Comparison of ENCODE assay signal across 11 cellular contexts in genomic region chr19:43751466-43752220, GRCh38. TPM values are rescaled to one million over a fixed set of nuclear protein-coding genes. Genes with fewer than 3 reads are reported as not detected.
DNase-seq lines count a peak whose midpoint lies in the region; ATAC-seq and TF ChIP-seq lines count a peak whose summit lies in the region.
"Had no signal": no experiment of that assay in that cellular context is flagged by ENCODE, and none has a peak within 500 bp of the region (broad histone marks: within the 10 kb centered on the region; RNA-seq: fewer than 3 reads in every experiment).

No MANE protein-coding gene starts in this region.

- H3K4me1 ChIP-seq in mucosa of descending colon (ENCODE audit: low read depth), result peaks cover 16% of the 10 kb centered on the region

- no peak for ATAC-seq in GM18519 (IDR thresholded peaks at IDR 0.05; ENCODE audit: low FRiP score, unreplicated experiment)
- no peak for ATAC-seq in mucosa of descending colon
- no peak for ATAC-seq in GM18870 (IDR thresholded peaks at IDR 0.05; ENCODE audit: unreplicated experiment)
- ATAC-seq: gastroesophageal sphincter, lower lobe of right lung had no signal

- H3K4me3 ChIP-seq in fibroblast of the aortic adventitia (ENCODE audit: low read depth, low read length) (no peak overlapping the region), mucosa of descending colon (no peak overlapping the region)
- H3K4me3 ChIP-seq: gastroesophageal sphincter, lower lobe of right lung had no signal

- TF ChIP-seq CTCF in fibroblast of the aortic adventitia (IDR thresholded peaks at IDR 0.05; ENCODE audit: insufficient read depth, low read length) (no peak), mucosa of descending colon (IDR thresholded peaks at IDR 0.05) (no peak)

- peaks cover 11% of the 10 kb centered on the region for H3K36me3 ChIP-seq in mucosa of descending colon (ENCODE audit: low read depth)

- H3K9me3 ChIP-seq in mucosa of descending colon, result no peaks in the 10 kb centered on the region
- H3K9me3 ChIP-seq: gastroesophageal sphincter, lower lobe of right lung had no signal

- DNase-seq in EH (ENCODE audit: low read depth), result peak; percentile 83
- peak; percentile 57 for DNase-seq in RKO (ENCODE audit: low spot score)
- peak; percentile 70 for DNase-seq in fibroblast of the aortic adventitia (ENCODE audit: low read depth)
- no peak for DNase-seq in mucosa of descending colon
- DNase-seq: lower lobe of right lung; NCI-H1092; small intestine; stimulated activated naive CD4-positive, alpha-beta T cell had no signal

- intact Hi-C loops in mucosa of descending colon (cut with DNase I, micrococcal nuclease), result no loop called here

RNA-seq across cellular contexts. Expression of gene SMG9, which starts 3.1 kb away (rescaled TPM):
- 18.6 and 25.0 TPM in 2 replicates for total RNA-seq in fibroblast of the aortic adventitia (ENCODE audit: low replicate concordance)
- 10 to 100 TPM; 32.2 to 41.4 (median 34.7) TPM for total RNA-seq in mucosa of descending colon

RNA-seq across cellular contexts. Expression of gene KCNN4, which starts 29.1 kb away (rescaled TPM):
- total RNA-seq in fibroblast of the aortic adventitia (ENCODE audit: low replicate concordance) (1.2 and 39.9 TPM in 2 replicates), mucosa of descending colon (10 to 100 TPM; 14.9 to 36.2 (median 36.1) TPM)

RNA-seq across cellular contexts. Expression of gene IRGC, which starts 35.8 kb away (rescaled TPM):
- total RNA-seq in fibroblast of the aortic adventitia (ENCODE audit: low replicate concordance), result not detected in 2 replicates
- not detected for total RNA-seq in mucosa of descending colon
- total RNA-seq: gastroesophageal sphincter, lower lobe of right lung had no signal

RNA-seq across cellular contexts. Expression of gene LYPD5, which starts 50.6 kb away (rescaled TPM):
- total RNA-seq in fibroblast of the aortic adventitia (ENCODE audit: low replicate concordance) (0.72 and 1.1 TPM in 2 replicates), mucosa of descending colon (1 to 10 TPM in 2 of 3 donors, under 1 TPM in 1; 0.61 to 4.8 (median 3.9) TPM)

Comparison
In these comparisons a context has a peak if more than half of its experiments do, and no peak if none do; other contexts are left out.
1. DNase-seq: peak in EH (single experiment), RKO (single experiment) and fibroblast of the aortic adventitia (single experiment); none in mucosa of descending colon (0 of 3).